ENCODE assay signal across 16 cellular contexts in the genomic region with DNA sequence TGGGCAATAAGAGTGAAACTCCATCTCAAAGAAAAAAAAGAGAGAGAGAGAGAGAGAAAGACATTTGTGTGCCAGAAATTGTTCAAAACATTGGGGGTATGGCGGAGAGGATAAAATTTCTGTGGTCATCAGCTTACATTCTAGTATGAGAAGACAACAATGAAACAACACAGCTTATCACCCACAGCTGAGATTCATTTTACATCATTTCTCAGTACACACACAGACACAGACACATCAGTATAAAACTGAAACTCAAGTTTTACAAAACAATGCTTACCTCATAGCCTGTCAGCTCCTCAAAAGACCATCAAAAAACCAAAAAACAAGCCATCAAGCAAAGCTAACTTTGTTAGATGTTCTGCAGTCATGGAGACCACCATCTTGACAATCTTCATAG.
"Had no signal": no experiment of that assay in that cellular context is flagged by ENCODE, and none has a peak within 500 bp of the region (broad histone marks: within the 10 kb centered on the region; RNA-seq: fewer than 3 reads in every experiment).

No MANE protein-coding gene starts in this region.

- H3K36me3 Mint-ChIP-seq: activated naive CD8-positive, alpha-beta T cell treated with anti-CD3 and anti-CD28 coated beads, Interleukin-2, amount 10 ng/mL, durations not matched to agents 7 days and 5 days had no signal

- H3K9me3 Mint-ChIP-seq: activated CD8-positive, alpha-beta T cell treated with anti-CD3 and anti-CD28 coated beads for 36 hours; activated naive CD8-positive, alpha-beta T cell treated with anti-CD3 and anti-CD28 coated beads, Interleukin-2, amount 10 ng/mL, durations not matched to agents 7 days and 5 days; activated T-cell treated with anti-CD3 and anti-CD28 coated beads, Interleukin-2, amount 50 U/mL, for 4 hours had no signal

- DNase-seq: activated CD4-positive, CD25-positive, alpha-beta regulatory T cell; activated CD8-positive, alpha-beta T cell treated with anti-CD3 and anti-CD28 coated beads for 36 hours; activated naive CD4-positive, alpha-beta T cell treated with anti-CD3 and anti-CD28 coated beads, Interleukin-2, amount 50 U/mL, for 16 hours; activated naive CD8-positive, alpha-beta T cell treated with anti-CD3 and anti-CD28 coated beads, Interleukin-2, amount 10 ng/mL, durations not matched to agents 7 days and 5 days; activated T-cell treated with anti-CD3 and anti-CD28 coated beads, Interleukin-2, amount 50 U/mL, for 4 hours; adrenal gland; anterior cingulate cortex; cerebellar nuclear complex; KBM-7; NCI-H1092; NCI-H1436; NCI-H2029 treated with DMSO at 0.1 percent for 48 hours; Peyer's patch; Right ventricle myocardium superior; SJCRH30; SK-N-SH had no signal

- H3K4me3 Mint-ChIP-seq: activated CD8-positive, alpha-beta T cell treated with anti-CD3 and anti-CD28 coated beads for 36 hours; activated naive CD8-positive, alpha-beta T cell treated with anti-CD3 and anti-CD28 coated beads, Interleukin-2, amount 10 ng/mL, durations not matched to agents 7 days and 5 days; activated T-cell treated with anti-CD3 and anti-CD28 coated beads, Interleukin-2, amount 50 U/mL, for 4 hours had no signal

- ATAC-seq: activated CD8-positive, alpha-beta T cell treated with anti-CD3 and anti-CD28 coated beads for 36 hours had no signal

- H3K27ac Mint-ChIP-seq: activated CD8-positive, alpha-beta T cell treated with anti-CD3 and anti-CD28 coated beads for 36 hours; activated naive CD8-positive, alpha-beta T cell treated with anti-CD3 and anti-CD28 coated beads, Interleukin-2, amount 10 ng/mL, durations not matched to agents 7 days and 5 days had no signal
